ENCODE assay signal across 11 cellular contexts in genomic region chr2:196276421-196276820, GRCh38.
DNase-seq lines count a peak whose midpoint lies in the region; ATAC-seq and TF ChIP-seq lines count a peak whose summit lies in the region.
"Had no signal": no experiment of that assay in that cellular context is flagged by ENCODE, and none has a peak within 500 bp of the region (broad histone marks: within the 10 kb centered on the region; RNA-seq: fewer than 3 reads in every experiment).

No MANE protein-coding gene starts in this region.

- H3K27me3 Mint-ChIP-seq in T-helper 1 cell treated with Interleukin-12 subunit alpha and Interleukin-12 subunit beta and Interleukin-4 antibody, amounts not matched to agents 30 μg/mL and 1 μg/mL, for 36 hours (ENCODE audit: low read depth): no peaks in the 10 kb centered on the region
- no peaks in the 10 kb centered on the region for H3K27me3 Mint-ChIP-seq in central memory CD8-positive, alpha-beta T cell

- H3K9me3 Mint-ChIP-seq in T-helper 1 cell treated with Interleukin-12 subunit alpha and Interleukin-12 subunit beta and Interleukin-4 antibody, amounts not matched to agents 30 μg/mL and 1 μg/mL, for 36 hours: no peaks in the 10 kb centered on the region
- H3K9me3 Mint-ChIP-seq in central memory CD8-positive, alpha-beta T cell: no peaks in the 10 kb centered on the region
- H3K9me3 Mint-ChIP-seq: nephron progenitor cell had no signal

- H3K36me3 ChIP-seq in osteoblast (ENCODE audit: insufficient read depth, low read length): no peaks in the 10 kb centered on the region
- H3K36me3 ChIP-seq: suprapubic skin had no signal

- H4K20me1 ChIP-seq in osteoblast (ENCODE audit: insufficient read depth, low read length): no peaks in the 10 kb centered on the region

- peak overlapping the region; percentile 74 for H3K4me3 Mint-ChIP-seq in T-helper 1 cell treated with Interleukin-12 subunit alpha and Interleukin-12 subunit beta and Interleukin-4 antibody, amounts not matched to agents 30 μg/mL and 1 μg/mL, for 36 hours
- H3K4me3 Mint-ChIP-seq in central memory CD8-positive, alpha-beta T cell: peak overlapping the region; percentile 44
- H3K4me3 Mint-ChIP-seq: nephron progenitor cell had no signal

- H3K27ac Mint-ChIP-seq in T-helper 1 cell treated with Interleukin-12 subunit alpha and Interleukin-12 subunit beta and Interleukin-4 antibody, amounts not matched to agents 30 μg/mL and 1 μg/mL, for 36 hours: peak overlapping the region; percentile 72
- H3K27ac Mint-ChIP-seq in central memory CD8-positive, alpha-beta T cell (ENCODE audit: low read depth): peak overlapping the region; percentile 61

- no peak for TF ChIP-seq CTCF in osteoblast (IDR thresholded peaks at IDR 0.05; ENCODE audit: extremely low read depth, low read depth, low read length)

- H3K4me1 ChIP-seq in osteoblast (ENCODE audit: insufficient read depth, low read length): peaks cover 49% of the 10 kb centered on the region

- ATAC-seq in central memory CD8-positive, alpha-beta T cell (replicated peaks; ENCODE audit: extremely low read depth, poor library complexity, severe bottlenecking): no peak

- H3K27me3 ChIP-seq in osteoblast (ENCODE audit: insufficient read depth, low read length): no peaks in the 10 kb centered on the region
- H3K27me3 ChIP-seq: suprapubic skin had no signal

- H3K36me3 Mint-ChIP-seq in T-helper 1 cell treated with Interleukin-12 subunit alpha and Interleukin-12 subunit beta and Interleukin-4 antibody, amounts not matched to agents 30 μg/mL and 1 μg/mL, for 36 hours (ENCODE audit: low read depth): peaks cover 2% of the 10 kb centered on the region
- H3K36me3 Mint-ChIP-seq in central memory CD8-positive, alpha-beta T cell (ENCODE audit: insufficient read depth): peaks cover 1% of the 10 kb centered on the region

- peaks cover 26% of the 10 kb centered on the region for H3K79me2 ChIP-seq in osteoblast (ENCODE audit: insufficient read depth, low read length)

- DNase-seq in T-helper 1 cell: no peak
- peak; percentile 29 for DNase-seq in NOMO-1 treated with DMSO at 0.1 percent for 48 hours (lab: John Stamatoyannopoulos, UW; ENCODE audit: unreplicated experiment)
- DNase-seq in central memory CD8-positive, alpha-beta T cell (ENCODE audit: low spot score in 2 of 2): no peak
- DNase-seq in osteoblast (ENCODE audit: insufficient read length, low spot score, missing footprints): no peak
- no peak for DNase-seq in NCI-H2171 treated with DMSO at 0.1 percent for 48 hours (lab: John Stamatoyannopoulos, UW)
- DNase-seq in nucleus accumbens (lab: John Stamatoyannopoulos, UW): no peak
- no peak for DNase-seq in ecto neural progenitor cell (ENCODE audit: low spot score)
- DNase-seq: NCI-H446 treated with DMSO at 0.1 percent for 48 hours, nephron progenitor cell had no signal

- H3K9me3 ChIP-seq in osteoblast (ENCODE audit: low read depth, low read length): no peaks in the 10 kb centered on the region
- H3K9me3 ChIP-seq: suprapubic skin had no signal

- peak overlapping the region; percentile 71 for H3K4me2 ChIP-seq in osteoblast (ENCODE audit: insufficient read depth, low read length)

- peak overlapping the region; percentile 69 for H3K27ac ChIP-seq in osteoblast (ENCODE audit: low read depth, low read length)

- H3K4me1 Mint-ChIP-seq in T-helper 1 cell treated with Interleukin-12 subunit alpha and Interleukin-12 subunit beta and Interleukin-4 antibody, amounts not matched to agents 30 μg/mL and 1 μg/mL, for 36 hours (ENCODE audit: low read depth): peaks cover 35% of the 10 kb centered on the region
- peaks cover 28% of the 10 kb centered on the region for H3K4me1 Mint-ChIP-seq in central memory CD8-positive, alpha-beta T cell

- H2AFZ ChIP-seq in osteoblast (ENCODE audit: low read length): no peak overlapping the region

- peak overlapping the region; percentile 36 for H3K4me3 ChIP-seq in osteoblast (ENCODE audit: insufficient read depth, low read length)
- H3K4me3 ChIP-seq: suprapubic skin had no signal
